ENCODE assay signal across 8 cellular contexts in the genomic region with DNA sequence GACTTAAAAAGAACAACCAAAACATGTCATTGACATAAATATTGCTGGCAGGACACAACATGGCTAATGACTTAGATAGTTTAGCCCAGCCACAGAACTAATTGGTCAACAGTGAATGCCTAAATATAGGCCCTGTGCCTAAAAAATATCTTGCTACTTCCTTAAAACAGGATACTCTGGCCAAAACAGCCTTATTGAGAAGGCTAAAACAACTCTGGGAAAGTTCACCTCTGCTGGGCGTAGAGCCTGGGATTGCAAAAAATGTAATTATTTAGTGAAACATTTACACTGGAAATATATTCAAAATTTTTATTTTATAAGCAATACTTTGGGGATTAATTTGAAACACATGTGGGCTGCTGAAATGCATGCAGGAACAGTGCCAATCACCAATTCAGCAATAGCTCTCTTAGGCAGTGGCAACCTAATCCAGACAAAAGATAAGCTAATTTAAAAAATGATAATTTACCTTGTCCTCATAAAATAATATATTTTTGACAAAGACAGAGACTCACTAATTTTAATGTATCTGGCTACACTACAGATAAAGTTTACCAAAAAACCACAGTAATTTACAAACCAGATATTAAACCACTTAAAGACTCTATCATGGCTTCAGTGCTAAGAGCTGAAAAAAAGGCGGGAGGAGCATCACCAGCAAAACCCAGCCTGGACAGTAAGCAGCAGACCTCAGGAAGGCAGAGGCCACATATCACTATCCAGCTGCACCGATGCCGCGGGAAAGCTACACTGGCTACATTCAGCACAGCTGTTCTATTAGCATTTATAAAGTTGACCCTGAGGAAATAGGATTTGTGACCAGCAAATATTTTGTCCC. TPM values are rescaled to one million over a fixed set of nuclear protein-coding genes. Genes with fewer than 3 reads are reported as not detected.
A peak's percentile ranks its signal among the peaks of the same experiment; 100 is the strongest.
DNase-seq lines count a peak whose midpoint lies in the region; ATAC-seq and TF ChIP-seq lines count a peak whose summit lies in the region.

No MANE protein-coding gene starts in this region.

- intact Hi-C loops in activated naive CD4-positive, alpha-beta T cell treated with anti-CD3 and anti-CD28 coated beads for 36 hours (cut with micrococcal nuclease) = loop anchor here (1.0 to 5.0 kb wide), 4 partner anchors 16 to 600 kb away; partner anchors contain the start of genes ALS2, CASP8 and FZD7
- intact Hi-C loops in ascending aorta (cut with DNase I) = no loop called here
- intact Hi-C loops in upper lobe of right lung (cut with DNase I) = no loop called here
- intact Hi-C loops in Caco-2 (cut with micrococcal nuclease; ENCODE audit: unreplicated experiment) = no loop called here

- peaks cover 0 to 3% of the 10 kb centered on the region in 2 donors for H3K9me3 ChIP-seq in ascending aorta
- no peaks in the 10 kb centered on the region for H3K9me3 ChIP-seq in upper lobe of right lung
- H3K9me3 ChIP-seq in Caco-2 = no peaks in the 10 kb centered on the region

- POLR2A ChIA-PET in Caco-2 (lab: Charles Lee) = interaction anchor here (0.5 kb wide), 1 partner anchor 18 kb away, joined by 4 read pairs; the partner anchor contains the start of genes STRADB and TRAK2

- H3K36me3 ChIP-seq in ascending aorta = no peaks in the 10 kb centered on the region
- H3K36me3 ChIP-seq in upper lobe of right lung = no peaks in the 10 kb centered on the region
- H3K36me3 ChIP-seq in Caco-2 (ENCODE audit: control insufficient read depth, insufficient read depth, low read length) = no peaks in the 10 kb centered on the region

- H3K9me3 Mint-ChIP-seq in activated naive CD4-positive, alpha-beta T cell treated with anti-CD3 and anti-CD28 coated beads for 36 hours = peaks cover 6% of the 10 kb centered on the region
- H3K9me3 Mint-ChIP-seq in immature natural killer cell (no peaks in the 10 kb centered on the region), Caco-2 (ENCODE audit: unreplicated experiment) (peaks cover 10% of the 10 kb centered on the region)

- ATAC-seq in upper lobe of right lung = peak; percentile 39

- H3K4me3 Mint-ChIP-seq in activated naive CD4-positive, alpha-beta T cell treated with anti-CD3 and anti-CD28 coated beads for 36 hours = peak overlapping the region; percentile 56
- H3K4me3 Mint-ChIP-seq in immature natural killer cell (peak overlapping the region in 3 of 5 donors; percentile 36 to 44 (median 39)), Caco-2 (ENCODE audit: unreplicated experiment) (no peak overlapping the region)

- DNase-seq in activated naive CD4-positive, alpha-beta T cell treated with anti-CD3 and anti-CD28 coated beads for 36 hours = no peak
- DNase-seq in activated naive CD4-positive, alpha-beta T cell (lab: John Stamatoyannopoulos, UW) = no peak
- DNase-seq in ascending aorta (ENCODE audit: low spot score in 2 of 2) = no peak
- no peak for DNase-seq in immature natural killer cell
- no peak for DNase-seq in upper lobe of right lung
- DNase-seq in Caco-2 = no peak
- DNase-seq in NCI-H69 (lab: John Stamatoyannopoulos, UW) = no peak
- DNase-seq in stimulated activated CD4-positive, alpha-beta T cell treated with anti-CD3 and anti-CD28 coated beads, Interleukin-12 subunit alpha, Interleukin-12 subunit beta, amount 100 ng/mL, for 4 hours = no peak

- peaks cover 17 to 39% of the 10 kb centered on the region in 2 donors for H3K4me1 ChIP-seq in ascending aorta
- peaks cover 35% of the 10 kb centered on the region for H3K4me1 ChIP-seq in upper lobe of right lung
- peaks cover 18% of the 10 kb centered on the region for H3K4me1 ChIP-seq in Caco-2

- H3K36me3 Mint-ChIP-seq in activated naive CD4-positive, alpha-beta T cell treated with anti-CD3 and anti-CD28 coated beads for 36 hours (ENCODE audit: low read depth) = peaks cover 4% of the 10 kb centered on the region
- peaks cover 0 to 5% (median 3%) of the 10 kb centered on the region in 3 donors for H3K36me3 Mint-ChIP-seq in immature natural killer cell
- H3K36me3 Mint-ChIP-seq in Caco-2 (ENCODE audit: insufficient read depth, unreplicated experiment) = no peaks in the 10 kb centered on the region

- peak overlapping the region; percentile 75 to 82 for H3K27ac ChIP-seq in ascending aorta
- H3K27ac ChIP-seq in upper lobe of right lung = peak overlapping the region; percentile 28

- no TSS peak for BruUV-seq in Caco-2 (replicated peaks; lab: Mats Ljungman, UMichigan)

- TF ChIP-seq CTCF in ascending aorta (IDR thresholded peaks at IDR 0.05) = no peak
- TF ChIP-seq CTCF in upper lobe of right lung (IDR thresholded peaks at IDR 0.05) = no peak
- no peak for TF ChIP-seq CTCF in Caco-2 (IDR thresholded peaks at IDR 0.05; ENCODE audit: insufficient read depth in 1 of 2, low read depth in 1 of 2, low read length in 1 of 2, severe bottlenecking in 1 of 2, unreplicated experiment in 1 of 2)

- peaks cover 51% of the 10 kb centered on the region for H3K4me1 Mint-ChIP-seq in activated naive CD4-positive, alpha-beta T cell treated with anti-CD3 and anti-CD28 coated beads for 36 hours (ENCODE audit: low read depth)
- H3K4me1 Mint-ChIP-seq in immature natural killer cell (peaks cover 36 to 58% of the 10 kb centered on the region in 2 donors), Caco-2 (ENCODE audit: low read depth, unreplicated experiment) (peaks cover 6% of the 10 kb centered on the region)

- H3K27ac Mint-ChIP-seq in activated naive CD4-positive, alpha-beta T cell treated with anti-CD3 and anti-CD28 coated beads for 36 hours = peak overlapping the region; percentile 96
- H3K27ac Mint-ChIP-seq in immature natural killer cell (peak overlapping the region; percentile 32 to 85 (median 54)), Caco-2 (ENCODE audit: unreplicated experiment) (no peak overlapping the region)

- H3K4me3 ChIP-seq in ascending aorta (peak overlapping the region; percentile 1 to 41), upper lobe of right lung (no peak overlapping the region), Caco-2 (ENCODE audit: low read depth, low read length) (no peak overlapping the region)

- CTCF ChIA-PET in activated naive CD4-positive, alpha-beta T cell treated with anti-CD3 and anti-CD28 coated beads for 36 hours (lab: Charles Lee) = interaction anchor here (0.6 to 1.5 kb wide), 2 partner anchors 201 to 499 kb away, joined by 3 to 4 read pairs; no protein-coding TSS in a partner anchor
- CTCF ChIA-PET in Caco-2 (lab: Charles Lee) = interaction anchor here (0.6 kb wide), 1 partner anchor 18 kb away, joined by 4 read pairs; no protein-coding TSS in a partner anchor

- no peaks in the 10 kb centered on the region for H3K27me3 Mint-ChIP-seq in activated naive CD4-positive, alpha-beta T cell treated with anti-CD3 and anti-CD28 coated beads for 36 hours (ENCODE audit: low read depth)
- H3K27me3 Mint-ChIP-seq in immature natural killer cell (ENCODE audit: low read depth in 3 of 3) = no peaks in the 10 kb centered on the region
- no peaks in the 10 kb centered on the region for H3K27me3 Mint-ChIP-seq in Caco-2 (ENCODE audit: insufficient read depth, unreplicated experiment)

- no peaks in the 10 kb centered on the region for H3K27me3 ChIP-seq in ascending aorta
- no peaks in the 10 kb centered on the region for H3K27me3 ChIP-seq in upper lobe of right lung
- H3K27me3 ChIP-seq in Caco-2 (replicated peaks; ENCODE audit: control insufficient read depth, insufficient read depth, low read length) = no peaks in the 10 kb centered on the region

RNA-seq across cellular contexts. Expression of gene TRAK2, which starts 18.5 kb away (rescaled TPM):
- 10 to 100 TPM; 10.4 TPM for total RNA-seq in activated naive CD4-positive, alpha-beta T cell treated with anti-CD3 and anti-CD28 coated beads for 36 hours
- 40.3 TPM for total RNA-seq in ascending aorta
- polyA plus RNA-seq in immature natural killer cell = 10 to 100 TPM; 14.4 to 35.7 (median 18.7) TPM
- 78.0 TPM for total RNA-seq in upper lobe of right lung
- 21.9 and 23.2 TPM in 2 replicates for total RNA-seq in Caco-2 (2022)

RNA-seq across cellular contexts. Expression of gene STRADB, which starts 18.8 kb away (rescaled TPM):
- total RNA-seq in activated naive CD4-positive, alpha-beta T cell treated with anti-CD3 and anti-CD28 coated beads for 36 hours = 10 to 100 TPM; 17.6 to 19.1 TPM
- 22.8 TPM for total RNA-seq in ascending aorta
- 10 to 100 TPM; 21.9 to 36.6 (median 32.5) TPM for polyA plus RNA-seq in immature natural killer cell
- 18.9 TPM for total RNA-seq in upper lobe of right lung
- 41.2 and 49.0 TPM in 2 replicates for total RNA-seq in Caco-2 (2022)

Comparison
In these comparisons a context has a peak if more than half of its experiments do, and no peak if none do; other contexts are left out.
1. H3K4me3 ChIP-seq: peak in ascending aorta (2 of 2); none in upper lobe of right lung (single experiment) and Caco-2 (single experiment).